In the genomic region with DNA sequence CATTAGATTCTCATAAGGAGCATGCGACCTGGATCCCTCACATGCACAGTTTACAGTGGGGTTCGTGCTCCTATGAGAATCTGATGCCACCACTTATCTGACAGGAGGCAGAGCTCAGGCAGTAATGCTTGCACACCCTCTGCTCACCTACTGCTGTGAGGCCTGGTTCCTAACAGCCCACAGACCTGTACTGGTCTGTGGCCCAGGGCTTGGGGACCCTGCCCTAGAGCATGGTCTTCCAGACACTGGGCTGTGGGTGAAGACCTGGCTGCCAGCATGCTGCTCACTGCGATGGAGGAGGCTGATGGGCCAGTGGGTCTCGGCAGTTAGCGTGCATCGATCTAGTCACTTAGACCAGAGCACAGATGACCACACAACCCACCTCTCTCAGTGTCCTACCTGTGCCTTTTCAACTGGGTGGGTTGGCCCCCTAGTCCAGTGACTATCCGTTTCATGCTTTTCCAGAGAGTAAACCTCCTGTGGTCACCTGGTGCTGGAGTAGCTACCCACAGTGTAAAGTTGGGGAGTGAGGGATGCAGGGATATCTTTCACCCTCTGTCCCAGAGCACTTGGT, we compare ENCODE assay signal across 21 cellular contexts. TPM values are rescaled to one million over a fixed set of nuclear protein-coding genes. Genes with fewer than 3 reads are reported as not detected.
DNase-seq lines count a peak whose midpoint lies in the region; ATAC-seq, FAIRE-seq and TF ChIP-seq lines count a peak whose summit lies in the region.
"Had no signal": no experiment of that assay in that cellular context is flagged by ENCODE, and none has a peak within 500 bp of the region (broad histone marks: within the 10 kb centered on the region; RNA-seq: fewer than 3 reads in every experiment).

No MANE protein-coding gene starts in this region.

- TF ChIP-seq POLR2A in breast epithelium (IDR thresholded peaks at IDR 0.05): no peak

- H3K9me3 Mint-ChIP-seq in MCF 10A (ENCODE audit: unreplicated experiment): no peaks in the 10 kb centered on the region
- no peaks in the 10 kb centered on the region for H3K9me3 Mint-ChIP-seq in astrocyte (ENCODE audit: unreplicated experiment)
- H3K9me3 Mint-ChIP-seq in stimulated activated effector memory CD8-positive, alpha-beta T cell treated with anti-CD3 and anti-CD28 coated beads, Interleukin-12 subunit alpha, Interleukin-12 subunit beta, amount 100 ng/mL, for 72 hours: no peaks in the 10 kb centered on the region

- TF ChIP-seq CTCF in MCF 10A (IDR thresholded peaks at IDR 0.05; ENCODE audit: unreplicated experiment) (no peak), breast epithelium (IDR thresholded peaks at IDR 0.05) (no peak), astrocyte (IDR thresholded peaks at IDR 0.05; ENCODE audit: insufficient read depth, low read depth, low read length) (no peak)

- intact Hi-C loops in MCF 10A (cut with micrococcal nuclease) (no loop called here), breast epithelium (cut with DNase I; ENCODE audit: low total_unique reads) (no loop called here)

- no peak for ATAC-seq in stimulated activated effector memory CD8-positive, alpha-beta T cell treated with anti-CD3 and anti-CD28 coated beads, Interleukin-12 subunit alpha, Interleukin-12 subunit beta, amount 100 ng/mL, for 72 hours
- ATAC-seq: GM23338, HCT116, HepG2 had no signal

- H3K27ac Mint-ChIP-seq in MCF 10A (ENCODE audit: low read depth, unreplicated experiment) (peak overlapping the region; percentile 53), astrocyte (ENCODE audit: unreplicated experiment) (peak overlapping the region; percentile 69)
- peak overlapping the region; percentile 50 for H3K27ac Mint-ChIP-seq in stimulated activated effector memory CD8-positive, alpha-beta T cell treated with anti-CD3 and anti-CD28 coated beads, Interleukin-12 subunit alpha, Interleukin-12 subunit beta, amount 100 ng/mL, for 72 hours
- H3K27ac Mint-ChIP-seq: GM23338 had no signal

- no TSS peak for BruUV-seq in MCF 10A (replicated peaks; lab: Mats Ljungman, UMichigan)

- no peaks in the 10 kb centered on the region for H3K27me3 Mint-ChIP-seq in MCF 10A (ENCODE audit: insufficient read depth, unreplicated experiment)
- no peaks in the 10 kb centered on the region for H3K27me3 Mint-ChIP-seq in astrocyte (ENCODE audit: low read depth, unreplicated experiment)

- peaks cover 13 to 27% of the 10 kb centered on the region in 2 donors for H3K4me1 ChIP-seq in breast epithelium
- H3K4me1 ChIP-seq in astrocyte (ENCODE audit: insufficient read depth, low read length): peaks cover 65% of the 10 kb centered on the region

- H3K27ac ChIP-seq in breast epithelium (no peak overlapping the region), astrocyte (ENCODE audit: low read depth, low read length) (no peak overlapping the region)
- H3K27ac ChIP-seq: SJSA1 had no signal

- CTCF ChIA-PET in MCF 10A (lab: Yijun Ruan, JAX): no interaction called here

- H3K4me1 Mint-ChIP-seq in MCF 10A (ENCODE audit: insufficient read depth, unreplicated experiment): peaks cover 59% of the 10 kb centered on the region
- H3K4me1 Mint-ChIP-seq in astrocyte (ENCODE audit: low read depth, unreplicated experiment): peaks cover 64% of the 10 kb centered on the region
- H3K4me1 Mint-ChIP-seq in stimulated activated effector memory CD8-positive, alpha-beta T cell treated with anti-CD3 and anti-CD28 coated beads, Interleukin-12 subunit alpha, Interleukin-12 subunit beta, amount 100 ng/mL, for 72 hours: peaks cover 74% of the 10 kb centered on the region

- H3K27me3 ChIP-seq in breast epithelium (no peaks in the 10 kb centered on the region), astrocyte (ENCODE audit: insufficient read depth, low read length) (no peaks in the 10 kb centered on the region)
- H3K27me3 ChIP-seq: SJSA1 had no signal

- H3K79me2 ChIP-seq in astrocyte (ENCODE audit: insufficient read depth, low read length): peaks cover 88% of the 10 kb centered on the region

- no peak overlapping the region for H3K9ac ChIP-seq in astrocyte (ENCODE audit: low read length)

- no peaks in the 10 kb centered on the region for H3K9me3 ChIP-seq in breast epithelium
- H3K9me3 ChIP-seq in astrocyte (ENCODE audit: insufficient read depth, low read depth, low read length): no peaks in the 10 kb centered on the region
- H3K9me3 ChIP-seq: SJSA1 had no signal

- POLR2A ChIA-PET in MCF 10A (lab: Yijun Ruan, JAX): interaction anchor here (7.2 to 10.3 kb wide), 2 partner anchors 17 to 39 kb away, joined by 113 to 332 read pairs; partner anchors contain the start of gene MED15

- H3K36me3 ChIP-seq in breast epithelium (no peaks in the 10 kb centered on the region), astrocyte (ENCODE audit: insufficient read depth, low read length) (peaks cover 6% of the 10 kb centered on the region)

- H3K4me2 ChIP-seq in astrocyte (ENCODE audit: low read length): no peak overlapping the region
- H3K4me2 ChIP-seq: GM23338 had no signal

- peaks cover 49% of the 10 kb centered on the region for H3K36me3 Mint-ChIP-seq in MCF 10A (ENCODE audit: insufficient read depth, unreplicated experiment)
- peaks cover 25% of the 10 kb centered on the region for H3K36me3 Mint-ChIP-seq in astrocyte (ENCODE audit: low read depth, unreplicated experiment)
- H3K36me3 Mint-ChIP-seq in stimulated activated effector memory CD8-positive, alpha-beta T cell treated with anti-CD3 and anti-CD28 coated beads, Interleukin-12 subunit alpha, Interleukin-12 subunit beta, amount 100 ng/mL, for 72 hours: peaks cover 79% of the 10 kb centered on the region

- no peak for FAIRE-seq in astrocyte (lab: Jason Lieb, UNC)
- FAIRE-seq: GM12892, HepG2 had no signal

- H4K20me1 ChIP-seq in astrocyte (ENCODE audit: insufficient read depth, low read length): peaks cover 88% of the 10 kb centered on the region

- no peak overlapping the region for H2AFZ ChIP-seq in astrocyte (ENCODE audit: low read depth, low read length)
- H2AFZ ChIP-seq: GM23338 had no signal

- H3K4me3 Mint-ChIP-seq in MCF 10A (ENCODE audit: unreplicated experiment): no peak overlapping the region
- H3K4me3 Mint-ChIP-seq in astrocyte (ENCODE audit: unreplicated experiment): peak overlapping the region; percentile 72
- H3K4me3 Mint-ChIP-seq in stimulated activated effector memory CD8-positive, alpha-beta T cell treated with anti-CD3 and anti-CD28 coated beads, Interleukin-12 subunit alpha, Interleukin-12 subunit beta, amount 100 ng/mL, for 72 hours: no peak overlapping the region
- H3K4me3 Mint-ChIP-seq: GM23338 had no signal

- H3K4me3 ChIP-seq in breast epithelium (no peak overlapping the region), astrocyte (ENCODE audit: insufficient read depth, low read depth, low read length) (no peak overlapping the region)
- H3K4me3 ChIP-seq: GM23338, SJSA1 had no signal

- DNase-seq in MCF 10A (ENCODE audit: unreplicated experiment) (no peak), breast epithelium (ENCODE audit: low spot score in 2 of 2) (no peak), astrocyte (ENCODE audit: low read depth) (no peak), iPS-NIHi11 (ENCODE audit: low spot score) (peak; percentile 1), NCI-H2029 (lab: John Stamatoyannopoulos, UW) (no peak)
- no peak for DNase-seq in stimulated activated effector memory CD8-positive, alpha-beta T cell treated with anti-CD3 and anti-CD28 coated beads, Interleukin-12 subunit alpha, Interleukin-12 subunit beta, amount 100 ng/mL, for 72 hours (ENCODE audit: low spot score in 2 of 2)
- no peak for DNase-seq in activated CD4-positive, alpha-beta T cell treated with anti-CD3 and anti-CD28 coated beads for 1 hour
- DNase-seq in activated CD4-positive, alpha-beta T cell treated with anti-CD3 and anti-CD28 coated beads, Interleukin-2, amount 50 U/mL, for 1 hour: no peak
- DNase-seq: C1 segment of cervical spinal cord; DMS 273 treated with DMSO at 0.1 percent for 48 hours; GF-D8; Kasumi-1; NCI-H1105; NCI-H1694; NCI-H69; NK-92 treated with Interleukin-12 subunit alpha and Interleukin-12 subunit beta, amount 100 ng/mL, for 24 hours had no signal

RNA-seq across cellular contexts. Expression of gene MED15, which starts 21.1 kb away (rescaled TPM):
- total RNA-seq in MCF 10A (2022): 122 TPM in 2 replicates
- 10 to 100 TPM; 36.6 to 53.1 (median 52.3) TPM for total RNA-seq in breast epithelium
- 127 and 153 TPM in 2 replicates for total RNA-seq in astrocyte

RNA-seq across cellular contexts. Expression of gene KLHL22, which starts 32.9 kb away (rescaled TPM):
- total RNA-seq in MCF 10A (2022) (14.7 and 20.9 TPM in 2 replicates), breast epithelium (10 to 100 TPM; 28.5 to 38.0 (median 35.4) TPM), astrocyte (13.7 and 14.0 TPM in 2 replicates)
